Comparison of ENCODE assay signal across 9 cellular contexts in the genomic region with DNA sequence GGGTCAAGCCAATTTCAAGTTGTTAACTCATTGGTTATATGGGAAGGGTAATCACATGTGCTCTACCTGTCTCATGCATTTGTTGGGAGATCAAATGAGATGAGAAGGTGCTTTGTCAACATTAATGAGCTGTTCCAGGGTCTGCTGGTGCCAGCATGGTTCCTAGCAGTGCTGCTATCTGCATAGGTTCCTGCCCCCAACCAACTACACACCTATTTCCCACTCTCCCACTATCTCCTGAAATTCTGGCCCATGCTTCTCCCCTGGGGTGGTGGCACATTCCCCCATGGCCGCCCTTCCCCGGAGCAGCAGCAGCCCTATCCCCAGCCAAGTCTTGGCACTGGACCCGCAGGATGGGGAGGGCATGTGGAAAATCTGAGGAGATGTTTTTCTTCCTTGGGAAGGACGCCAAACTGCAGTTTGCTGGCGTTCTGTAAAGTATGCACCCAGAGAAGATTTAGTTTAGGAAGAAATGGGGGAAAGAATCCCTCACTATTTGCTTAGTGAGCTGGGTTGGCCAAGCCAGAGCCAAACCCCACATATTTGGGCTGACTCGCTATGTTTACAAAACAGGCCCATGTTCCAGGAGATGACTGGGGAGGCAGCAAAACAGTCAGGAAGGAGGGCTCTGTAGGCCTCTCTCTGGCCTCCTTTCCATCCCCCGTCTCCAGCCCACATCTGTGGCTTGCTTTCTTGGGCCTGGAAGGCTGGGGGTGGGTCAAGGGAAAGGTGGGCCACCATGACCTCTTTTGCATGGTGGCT.
DNase-seq lines count a peak whose midpoint lies in the region; ATAC-seq and TF ChIP-seq lines count a peak whose summit lies in the region.
"Had no signal": no experiment of that assay in that cellular context is flagged by ENCODE, and none has a peak within 500 bp of the region (broad histone marks: within the 10 kb centered on the region; RNA-seq: fewer than 3 reads in every experiment).

No MANE protein-coding gene starts in this region.

- TF ChIP-seq CTCF in AG09319 (IDR thresholded peaks at IDR 0.05; ENCODE audit: low read depth, low read length) (no peak), parathyroid adenoma (IDR thresholded peaks at IDR 0.05) (no peak)

- no peak overlapping the region for H3K4me3 ChIP-seq in parathyroid adenoma (ENCODE audit: low read depth, low read length)

- H2AFZ ChIP-seq in parathyroid adenoma = peak overlapping the region; percentile 85

- no peaks in the 10 kb centered on the region for H3K9me3 ChIP-seq in parathyroid adenoma (ENCODE audit: control insufficient read depth, low read length)
- H3K9me3 ChIP-seq: Caco-2 had no signal

- peak overlapping the region; percentile 67 for H3K27ac ChIP-seq in parathyroid adenoma

- no peak overlapping the region for H3K9ac ChIP-seq in parathyroid adenoma

- peak; percentile 87 for DNase-seq in AG09319 (ENCODE audit: extremely low read depth, low read depth)
- peak; percentile 52 for DNase-seq in T1000 (lab: John Stamatoyannopoulos, UW)
- DNase-seq in fibroblast of the conjunctiva (ENCODE audit: low read depth) = peak; percentile 93
- no peak for DNase-seq in SHP77 (lab: John Stamatoyannopoulos, UW)

- H3K27me3 ChIP-seq in parathyroid adenoma (ENCODE audit: control insufficient read depth, insufficient read depth, low read length) = no peaks in the 10 kb centered on the region

- H3K79me2 ChIP-seq in parathyroid adenoma = no peaks in the 10 kb centered on the region

- no peaks in the 10 kb centered on the region for H3K36me3 ChIP-seq in parathyroid adenoma (ENCODE audit: control insufficient read depth, insufficient read depth, low read length)

- H3K4me1 ChIP-seq in parathyroid adenoma = peaks cover 11% of the 10 kb centered on the region

- peak overlapping the region; percentile 36 for H3K4me2 ChIP-seq in parathyroid adenoma (ENCODE audit: low read length)

- TF ChIP-seq POLR2A in GM18505 (IDR thresholded peaks at IDR 0.05; ENCODE audit: borderline replicate concordance, extremely low read depth, insufficient read depth, insufficient read length) = no peak

- ATAC-seq in HG02610 (IDR thresholded peaks at IDR 0.05; ENCODE audit: unreplicated experiment) (no peak), GM18517 (IDR thresholded peaks at IDR 0.05; ENCODE audit: unreplicated experiment) (no peak), GM18505 (IDR thresholded peaks at IDR 0.05; ENCODE audit: unreplicated experiment) (no peak)

Comparison
In these comparisons a context has a peak if more than half of its experiments do, and no peak if none do; other contexts are left out.
1. DNase-seq: peak in AG09319 (single experiment), T1000 (single experiment) and fibroblast of the conjunctiva (single experiment); none in SHP77 (0 of 2).